Comparison of ENCODE assay signal across 25 cellular contexts in the genomic region with DNA sequence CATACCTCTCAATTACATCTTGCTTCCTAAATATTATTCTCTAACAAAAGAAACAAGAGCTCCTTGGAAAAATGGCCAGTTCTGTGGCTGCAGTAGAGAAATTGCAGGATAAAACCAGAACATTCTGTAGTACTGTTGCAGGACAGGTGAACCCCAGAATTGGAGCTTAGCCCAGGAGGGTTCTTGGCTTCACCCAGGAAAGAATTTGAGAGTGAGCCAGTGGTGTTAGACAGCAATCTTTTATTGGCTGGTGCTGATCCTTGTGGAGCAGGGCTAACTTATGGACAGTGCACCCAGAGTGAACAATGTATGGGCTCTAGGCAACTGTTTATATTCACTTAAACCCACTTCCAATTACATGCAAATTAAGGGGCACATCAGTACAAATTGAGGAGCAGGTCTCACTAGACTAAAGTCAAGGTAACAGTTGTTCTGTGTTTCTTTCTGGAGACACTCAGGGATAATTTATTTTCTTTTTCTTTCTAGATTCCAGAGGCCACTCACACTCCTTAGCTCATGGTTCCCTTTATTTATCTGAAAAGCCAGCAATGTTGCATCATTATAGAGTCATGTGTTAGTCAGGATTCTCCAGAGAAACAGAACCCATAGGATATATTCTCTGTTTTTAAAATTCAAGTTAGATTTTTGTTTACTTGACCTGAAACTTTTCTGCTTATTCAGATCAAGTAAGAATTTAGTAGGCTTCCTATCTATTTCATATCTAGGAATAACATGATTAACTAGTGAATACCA.
DNase-seq lines count a peak whose midpoint lies in the region; ATAC-seq and TF ChIP-seq lines count a peak whose summit lies in the region.
"Had no signal": no experiment of that assay in that cellular context is flagged by ENCODE, and none has a peak within 500 bp of the region (broad histone marks: within the 10 kb centered on the region; RNA-seq: fewer than 3 reads in every experiment).

No MANE protein-coding gene starts in this region.

- TF ChIP-seq CTCF in AG10803 (conservative IDR thresholded peaks at IDR 0.05; ENCODE audit: low read length), result no peak
- TF ChIP-seq CTCF in choroid plexus epithelial cell (conservative IDR thresholded peaks at IDR 0.05; ENCODE audit: low read depth, low read length), result no peak
- no peak for TF ChIP-seq CTCF in omental fat pad (IDR thresholded peaks at IDR 0.05)
- TF ChIP-seq CTCF in MM.1S (IDR thresholded peaks at IDR 0.05; ENCODE audit: low read length), result no peak

- no peak overlapping the region for H3K9ac ChIP-seq in MM.1S (ENCODE audit: low read length)
- H3K9ac ChIP-seq: BLaER1 treated with 17β-estradiol and CSF1 and Interleukin-3, amounts not matched to agents 10 nM and 100 nM had no signal

- no peaks in the 10 kb centered on the region for H3F3A ChIP-seq in MM.1S (ENCODE audit: insufficient read depth, low read length)

- H3K36me3 ChIP-seq in MM.1S (replicated peaks; ENCODE audit: insufficient read depth, low read length), result no peaks in the 10 kb centered on the region
- H3K36me3 ChIP-seq: BLaER1 treated with 17β-estradiol and CSF1 and Interleukin-3, amounts not matched to agents 10 nM and 100 nM; breast epithelium; upper lobe of right lung had no signal

- no peak overlapping the region for H2AFZ ChIP-seq in MM.1S (ENCODE audit: low read length)

- no peaks in the 10 kb centered on the region for H3K9me3 ChIP-seq in MM.1S (replicated peaks; ENCODE audit: insufficient read depth, low read length)
- H3K9me3 ChIP-seq: BLaER1 treated with 17β-estradiol and CSF1 and Interleukin-3, amounts not matched to agents 10 nM and 100 nM; breast epithelium; upper lobe of right lung had no signal

- no peaks in the 10 kb centered on the region for H3K79me2 ChIP-seq in MM.1S (ENCODE audit: low read length)

- H3K4me3 ChIP-seq in AG10803 (ENCODE audit: low read length), result no peak overlapping the region
- no peak overlapping the region for H3K4me3 ChIP-seq in choroid plexus epithelial cell (ENCODE audit: low read depth, low read length)
- no peak overlapping the region for H3K4me3 ChIP-seq in MM.1S (ENCODE audit: low read length)
- H3K4me3 ChIP-seq: BLaER1 treated with 17β-estradiol and CSF1 and Interleukin-3, amounts not matched to agents 10 nM and 100 nM; breast epithelium; coronary artery; GM12878; upper lobe of right lung had no signal

- no peak overlapping the region for H3K4me2 ChIP-seq in MM.1S (ENCODE audit: low read depth, low read length)
- H3K4me2 ChIP-seq: BLaER1 treated with 17β-estradiol and CSF1 and Interleukin-3, amounts not matched to agents 10 nM and 100 nM had no signal

- H3K9me2 ChIP-seq in MM.1S (replicated peaks; ENCODE audit: insufficient read depth, low read length), result no peaks in the 10 kb centered on the region

- no peaks in the 10 kb centered on the region for H3K4me1 ChIP-seq in MM.1S (ENCODE audit: low read length)
- H3K4me1 ChIP-seq: BLaER1 treated with 17β-estradiol and CSF1 and Interleukin-3, amounts not matched to agents 10 nM and 100 nM; breast epithelium; upper lobe of right lung had no signal

- DNase-seq in AG10803 (ENCODE audit: low read depth) (peak; percentile 16), LHCN-M2 (ENCODE audit: low read depth) (peak; percentile 24), choroid plexus epithelial cell (ENCODE audit: low read depth) (peak; percentile 4), omental fat pad (ENCODE audit: low spot score) (no peak), MM.1S (no peak)
- no peak for DNase-seq in activated effector memory CD4-positive, alpha-beta T cell treated with Interleukin-2 at 50 U/mL for 16 hours
- no peak for DNase-seq in activated CD4-positive, alpha-beta T cell treated with anti-CD3 and anti-CD28 coated beads for 4 hours
- DNase-seq: ACHN; activated CD4-positive, alpha-beta T cell treated with anti-CD3 and anti-CD28 coated beads for 36 hours; activated T-cell treated with anti-CD3 and anti-CD28 coated beads, Interleukin-2, amount 50 U/mL, for 24 hours; COR-L47; endodermal cell; head of caudate nucleus; kidney glomerular epithelial cell; NCI-H1436; NCI-H2107; NCI-H510A; T-helper 2 cell; upper lobe of right lung had no signal

- no peaks in the 10 kb centered on the region for H4K20me1 ChIP-seq in MM.1S (ENCODE audit: insufficient read depth, low read length)
- H4K20me1 ChIP-seq: BLaER1 treated with 17β-estradiol and CSF1 and Interleukin-3, amounts not matched to agents 10 nM and 100 nM had no signal

- ATAC-seq in omental fat pad (ENCODE audit: low FRiP score), result peak; percentile 28
- no peak for ATAC-seq in GM18498 (IDR thresholded peaks at IDR 0.05; ENCODE audit: unreplicated experiment)
- ATAC-seq: activated CD4-positive, alpha-beta T cell treated with anti-CD3 and anti-CD28 coated beads for 36 hours; GM12878; HCT116; upper lobe of right lung had no signal

- H3K27me3 ChIP-seq in MM.1S (replicated peaks; ENCODE audit: insufficient read depth, low read length), result no peaks in the 10 kb centered on the region
- H3K27me3 ChIP-seq: BLaER1 treated with 17β-estradiol and CSF1 and Interleukin-3, amounts not matched to agents 10 nM and 100 nM; breast epithelium; upper lobe of right lung had no signal

- no peak overlapping the region for H3K27ac ChIP-seq in MM.1S (ENCODE audit: low read length)
- H3K27ac ChIP-seq: BLaER1 treated with 17β-estradiol and CSF1 and Interleukin-3, amounts not matched to agents 10 nM and 100 nM; breast epithelium; coronary artery; upper lobe of right lung had no signal

Comparison
In these comparisons a context has a peak if more than half of its experiments do, and no peak if none do; other contexts are left out.
1. DNase-seq: peak in AG10803 (single experiment), LHCN-M2 (single experiment) and choroid plexus epithelial cell (single experiment); none in omental fat pad (single experiment), MM.1S (single experiment), activated effector memory CD4-positive, alpha-beta T cell treated with Interleukin-2 at 50 U/mL for 16 hours (single experiment) and activated CD4-positive, alpha-beta T cell treated with anti-CD3 and anti-CD28 coated beads for 4 hours (0 of 2).